In genomic region chr6:26363882-26364825, GRCh38 we compare ENCODE assay signal across 6 cellular contexts. TPM values are rescaled to one million over a fixed set of nuclear protein-coding genes. Genes with fewer than 3 reads are reported as not detected.
DNase-seq lines count a peak whose midpoint lies in the region; ATAC-seq and TF ChIP-seq lines count a peak whose summit lies in the region.

No MANE protein-coding gene starts in this region.

- ATAC-seq in GM21825 (IDR thresholded peaks at IDR 0.05; ENCODE audit: unreplicated experiment) (no peak), HG03097 (IDR thresholded peaks at IDR 0.05; ENCODE audit: low FRiP score, unreplicated experiment) (no peak)

- DNase-seq in HT1080 (ENCODE audit: low read depth): peak; percentile 25
- DNase-seq in caudate nucleus (lab: John Stamatoyannopoulos, UW): peak in 1 of 61 donors; percentile 0
- DNase-seq in prostate gland (ENCODE audit: low spot score): no peak
- DNase-seq in DMS153 treated with DMSO at 0.1 percent for 48 hours (lab: John Stamatoyannopoulos, UW; ENCODE audit: unreplicated experiment): no peak

- H3K27ac ChIP-seq in caudate nucleus (ENCODE audit: low read depth, low read length): peak overlapping the region; percentile 39
- peak overlapping the region; percentile 82 to 88 for H3K27ac ChIP-seq in prostate gland

- TF ChIP-seq CTCF in prostate gland (IDR thresholded peaks at IDR 0.05): no peak

- H3K4me3 ChIP-seq in prostate gland: peak overlapping the region; percentile 32 to 58

- no peak for TF ChIP-seq POLR2A in prostate gland (IDR thresholded peaks at IDR 0.05)

- no peaks in the 10 kb centered on the region for H3K9me3 ChIP-seq in prostate gland

- WGBS in prostate gland: 55% methylated on average over 6 of the region's 6 CpGs

- H3K36me3 ChIP-seq in prostate gland: no peaks in the 10 kb centered on the region

- no peaks in the 10 kb centered on the region for H3K27me3 ChIP-seq in prostate gland (replicated peaks; ENCODE audit: insufficient read depth)

- H3K4me1 ChIP-seq in prostate gland (replicated peaks): no peaks in the 10 kb centered on the region

- intact Hi-C loops in prostate gland (cut with DNase I): no loop called here

RNA-seq across cellular contexts. Expression of gene BTN3A2, which starts 0.8 kb away (rescaled TPM):
- 14.8 and 16.1 TPM in 2 replicates for total RNA-seq in HT1080 (2014; rRNA removed; shearing (Covaris generic))
- 21.6 and 28.0 TPM in 2 replicates for polyA plus RNA-seq in HT1080 (2015; cell fraction: cytosol; rRNA removed)
- polyA plus RNA-seq in HT1080 (2015; cell fraction: nucleus; rRNA removed): 28.0 and 32.3 TPM in 2 replicates
- total RNA-seq in prostate gland: 10 to 100 TPM; 15.9 to 35.9 TPM

RNA-seq across cellular contexts. Expression of gene BTN2A2, which starts 18.8 kb away (rescaled TPM):
- total RNA-seq in HT1080 (2014; rRNA removed; shearing (Covaris generic)): 3.0 and 5.6 TPM in 2 replicates
- polyA plus RNA-seq in HT1080 (2015; cell fraction: cytosol; rRNA removed): 4.0 and 4.5 TPM in 2 replicates
- 15.0 and 18.1 TPM in 2 replicates for polyA plus RNA-seq in HT1080 (2015; cell fraction: nucleus; rRNA removed)
- total RNA-seq in prostate gland: 10 to 100 TPM in 1 of 2 donors, 1 to 10 TPM in 1; 8.7 to 19.8 TPM

RNA-seq across cellular contexts. Expression of gene BTN3A1, which starts 37.9 kb away (rescaled TPM):
- total RNA-seq in HT1080 (2014; rRNA removed; shearing (Covaris generic)): 8.2 and 8.7 TPM in 2 replicates
- 11.1 and 12.1 TPM in 2 replicates for polyA plus RNA-seq in HT1080 (2015; cell fraction: cytosol; rRNA removed)
- 24.2 and 26.2 TPM in 2 replicates for polyA plus RNA-seq in HT1080 (2015; cell fraction: nucleus; rRNA removed)
- total RNA-seq in prostate gland: 10 to 100 TPM; 15.6 to 15.9 TPM
